ENCODE assay signal across 11 cellular contexts in genomic region chr1:27571439-27572018, GRCh38. TPM values are rescaled to one million over a fixed set of nuclear protein-coding genes. Genes with fewer than 3 reads are reported as not detected.
DNase-seq lines count a peak whose midpoint lies in the region; TF ChIP-seq lines count a peak whose summit lies in the region.
"Had no signal": no experiment of that assay in that cellular context is flagged by ENCODE, and none has a peak within 500 bp of the region (broad histone marks: within the 10 kb centered on the region; RNA-seq: fewer than 3 reads in every experiment).

No MANE protein-coding gene starts in this region.

- H3K4me1 ChIP-seq in ectodermal cell (ENCODE audit: control insufficient read depth, insufficient read depth, low read length), result peaks cover 85% of the 10 kb centered on the region
- H3K4me1 ChIP-seq in muscle layer of duodenum (ENCODE audit: control insufficient read depth in 1 of 2, insufficient read depth in 2 of 2, low read length in 2 of 2), result peaks cover 39 to 92% of the 10 kb centered on the region in 2 donors
- peaks cover 16 to 97% (median 90%) of the 10 kb centered on the region in 4 donors for H3K4me1 ChIP-seq in tibial artery

- H3K27me3 ChIP-seq in ectodermal cell (ENCODE audit: control insufficient read depth, insufficient read depth, low read length, poor library complexity, severe bottlenecking) (no peaks in the 10 kb centered on the region), muscle layer of duodenum (ENCODE audit: low read depth, low read length) (no peaks in the 10 kb centered on the region), tibial artery (no peaks in the 10 kb centered on the region)

- peak overlapping the region; percentile 24 for H3K4me3 ChIP-seq in ectodermal cell (ENCODE audit: insufficient read depth, low read depth, low read length)
- peak overlapping the region in 1 of 2 donors; percentile 15 for H3K4me3 ChIP-seq in muscle layer of duodenum (ENCODE audit: low read depth in 1 of 2, low read length in 2 of 2)
- H3K4me3 ChIP-seq in tibial artery, result peak overlapping the region; percentile 7 to 28
- H3K4me3 ChIP-seq: GM12878 had no signal

- peak; percentile 10 for DNase-seq in NCI-H1105 (lab: John Stamatoyannopoulos, UW)
- DNase-seq in NCI-H1105 treated with DMSO at 0.1 percent for 48 hours (lab: John Stamatoyannopoulos, UW), result no peak
- DNase-seq in tibial artery, result peak in 1 of 2 donors; percentile 80
- no peak for DNase-seq in NCI-H345 (lab: John Stamatoyannopoulos, UW)
- no peak for DNase-seq in NOMO-1 (lab: John Stamatoyannopoulos, UW; ENCODE audit: unreplicated experiment in 2 of 2)
- no peak for DNase-seq in GDM1 (lab: John Stamatoyannopoulos, UW)
- DNase-seq: activated T-cell treated with anti-CD3 and anti-CD28 coated beads, Interleukin-2, amount 50 U/mL, for 24 hours had no signal

- intact Hi-C loops in tibial artery (cut with DNase I; ENCODE audit: low total_unique reads), result no loop called here

- H3K27ac ChIP-seq in ectodermal cell (ENCODE audit: insufficient read depth, low read depth, low read length, poor library complexity, severe bottlenecking), result peak overlapping the region; percentile 95
- H3K27ac ChIP-seq in muscle layer of duodenum (ENCODE audit: low read length), result peak overlapping the region; percentile 72
- peak overlapping the region; percentile 97 to 99 for H3K27ac ChIP-seq in tibial artery
- H3K27ac ChIP-seq: neutrophil had no signal

- H3K36me3 ChIP-seq in ectodermal cell (ENCODE audit: control insufficient read depth, insufficient read depth, low read length) (no peaks in the 10 kb centered on the region), muscle layer of duodenum (ENCODE audit: control insufficient read depth in 1 of 2, insufficient read depth in 2 of 2, low read length in 2 of 2) (no peaks in the 10 kb centered on the region), tibial artery (no peaks in the 10 kb centered on the region)
- H3K36me3 ChIP-seq: neutrophil had no signal

- TF ChIP-seq CTCF in tibial artery (IDR thresholded peaks at IDR 0.05), result no peak

- 11 to 12% methylated on average over 18 of the region's 18 CpGs for WGBS in ectodermal cell, 2 experiments

- no peaks in the 10 kb centered on the region for H3K9me3 ChIP-seq in ectodermal cell (ENCODE audit: control insufficient read depth, low read length)
- no peaks in the 10 kb centered on the region for H3K9me3 ChIP-seq in muscle layer of duodenum (ENCODE audit: control insufficient read depth in 1 of 2, low read length in 2 of 2)
- H3K9me3 ChIP-seq in tibial artery, result no peaks in the 10 kb centered on the region
- H3K9me3 ChIP-seq: neutrophil had no signal

RNA-seq across cellular contexts. Expression of gene AHDC1, which starts 32.4 kb away (rescaled TPM):
- 90.4 TPM for polyA plus RNA-seq in ectodermal cell (2013, experiment 1 of 4)
- polyA plus RNA-seq in ectodermal cell (2013, experiment 2 of 4), result 114 TPM
- 75.5 TPM for polyA plus RNA-seq in ectodermal cell (2013, experiment 3 of 4)
- 88.7 TPM for polyA plus RNA-seq in ectodermal cell (2013, experiment 4 of 4)
